10 cellular contexts compared by ENCODE assay signal in the genomic region with DNA sequence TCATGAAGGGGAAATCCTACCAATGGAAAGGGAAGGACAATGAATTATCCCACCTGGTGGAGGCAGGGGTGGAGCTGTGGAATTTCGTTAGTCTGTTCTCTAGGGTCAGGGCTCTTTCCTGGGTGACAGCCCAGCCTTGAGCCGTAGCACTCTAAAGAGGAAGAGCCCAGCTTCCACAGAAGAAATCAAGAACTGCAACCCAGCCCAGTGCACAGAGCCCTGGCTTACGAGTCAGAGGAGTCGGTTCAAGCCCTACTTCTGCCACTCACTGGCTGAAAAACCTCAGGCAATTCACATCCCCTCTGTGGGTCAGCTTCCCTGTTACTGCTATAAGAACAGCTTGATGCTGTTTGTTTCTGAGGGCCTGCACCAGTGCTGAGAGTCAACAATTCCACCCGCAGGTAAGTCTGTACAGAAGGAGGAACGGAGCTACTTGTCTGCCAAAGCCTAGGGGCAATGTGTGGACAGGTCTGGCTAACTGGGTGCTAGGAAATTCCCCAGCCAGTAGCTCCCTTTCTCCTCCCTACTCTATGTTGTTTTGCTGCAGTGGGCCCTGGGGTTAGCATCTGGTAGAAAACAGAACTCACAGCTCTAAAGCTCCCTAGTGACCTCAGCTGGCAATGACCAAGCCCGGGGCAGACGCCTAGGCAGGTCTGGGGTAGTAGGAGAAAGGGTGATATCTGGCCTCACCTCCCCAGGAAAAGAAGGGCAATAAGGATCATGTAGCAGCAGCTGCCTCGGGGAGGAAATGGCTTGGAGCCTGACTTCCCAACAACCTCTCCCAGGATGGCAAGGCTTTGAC. TPM values are rescaled to one million over a fixed set of nuclear protein-coding genes. Genes with fewer than 3 reads are reported as not detected.
DNase-seq lines count a peak whose midpoint lies in the region; ATAC-seq and TF ChIP-seq lines count a peak whose summit lies in the region.
"Had no signal": no experiment of that assay in that cellular context is flagged by ENCODE, and none has a peak within 500 bp of the region (broad histone marks: within the 10 kb centered on the region; RNA-seq: fewer than 3 reads in every experiment).

No MANE protein-coding gene starts in this region.

- H3K4me3 ChIP-seq in cardiac muscle cell (no peak overlapping the region), astrocyte of the spinal cord (ENCODE audit: low read depth, low read length) (no peak overlapping the region), urinary bladder (ENCODE audit: low read depth, low read length) (no peak overlapping the region)

- no peaks in the 10 kb centered on the region for H3K27me3 Mint-ChIP-seq in activated CD8-positive, alpha-beta T cell treated with anti-CD3 and anti-CD28 coated beads for 36 hours
- H3K27me3 Mint-ChIP-seq: CD4-positive, CD25-positive, alpha-beta regulatory T cell; memory B cell had no signal

- intact Hi-C loops in Right ventricle myocardium inferior (cut with DNase I) (no loop called here), posterior vena cava (cut with DNase I) (no loop called here)
- intact Hi-C loops in activated CD8-positive, alpha-beta T cell treated with anti-CD3 and anti-CD28 coated beads for 36 hours (cut with micrococcal nuclease) = no loop called here

- H3K27ac ChIP-seq in cardiac muscle cell = peak overlapping the region; percentile 49
- H3K27ac ChIP-seq in urinary bladder (ENCODE audit: low read depth) = peak overlapping the region; percentile 13

- CTCF ChIA-PET in activated CD8-positive, alpha-beta T cell treated with anti-CD3 and anti-CD28 coated beads for 36 hours (lab: Charles Lee) = interaction anchor here (0.6 to 3.0 kb wide), 7 partner anchors 14 to 131 kb away, joined by 3 to 23 read pairs (median 3); no protein-coding TSS in a partner anchor

- no peaks in the 10 kb centered on the region for H3K27me3 ChIP-seq in cardiac muscle cell

- ATAC-seq in Right ventricle myocardium inferior (no peak), left lobe of liver (peak; percentile 7)
- no peak for ATAC-seq in activated CD8-positive, alpha-beta T cell treated with anti-CD3 and anti-CD28 coated beads for 36 hours

- no peak overlapping the region for H3K4me3 Mint-ChIP-seq in activated CD8-positive, alpha-beta T cell treated with anti-CD3 and anti-CD28 coated beads for 36 hours
- H3K4me3 Mint-ChIP-seq: memory B cell had no signal

- TF ChIP-seq CTCF in cardiac muscle cell (IDR thresholded peaks at IDR 0.05; ENCODE audit: low read depth, low read length) (no peak), astrocyte of the spinal cord (IDR thresholded peaks at IDR 0.05; ENCODE audit: low read depth, low read length) (no peak)
- no peak for TF ChIP-seq CTCF in activated CD8-positive, alpha-beta T cell treated with anti-CD3 and anti-CD28 coated beads for 36 hours (IDR thresholded peaks at IDR 0.05)

- H3K4me1 ChIP-seq in cardiac muscle cell (ENCODE audit: low read depth) (peaks cover 16% of the 10 kb centered on the region), urinary bladder (ENCODE audit: insufficient read depth) (no peaks in the 10 kb centered on the region)

- POLR2A ChIA-PET in activated CD8-positive, alpha-beta T cell treated with anti-CD3 and anti-CD28 coated beads for 36 hours (lab: Charles Lee) = interaction anchor here (0.8 to 1.4 kb wide), 2 partner anchors 8 to 16 kb away, joined by 3 to 5 read pairs; no protein-coding TSS in a partner anchor

- in situ Hi-C loops in astrocyte of the spinal cord (cut with HindIII; ENCODE audit: low sequenced_read_pairs) = no loop called here

- no peaks in the 10 kb centered on the region for H3K9me3 Mint-ChIP-seq in activated CD8-positive, alpha-beta T cell treated with anti-CD3 and anti-CD28 coated beads for 36 hours
- H3K9me3 Mint-ChIP-seq: CD4-positive, CD25-positive, alpha-beta regulatory T cell; memory B cell had no signal

- peak in 1 of 2 donors; percentile 50 for DNase-seq in cardiac muscle cell (ENCODE audit: low read depth in 1 of 2, low spot score in 1 of 2)
- DNase-seq in Right ventricle myocardium inferior (ENCODE audit: missing footprints) = no peak
- DNase-seq in astrocyte of the spinal cord (ENCODE audit: low read depth, low spot score) = peak; percentile 45
- DNase-seq in left lobe of liver (ENCODE audit: low spot score) = no peak
- DNase-seq in activated CD8-positive, alpha-beta T cell treated with anti-CD3 and anti-CD28 coated beads for 36 hours = no peak
- no peak for DNase-seq in posterior vena cava (ENCODE audit: low spot score)
- DNase-seq in amniotic stem cell (lab: John Stamatoyannopoulos, UW) = no peak
- DNase-seq: CD4-positive, CD25-positive, alpha-beta regulatory T cell had no signal

- no peak overlapping the region for H3K27ac Mint-ChIP-seq in activated CD8-positive, alpha-beta T cell treated with anti-CD3 and anti-CD28 coated beads for 36 hours
- H3K27ac Mint-ChIP-seq: CD4-positive, CD25-positive, alpha-beta regulatory T cell; memory B cell had no signal

- 55% methylated on average over 9 of the region's 9 CpGs for WGBS in urinary bladder

- H3K36me3 ChIP-seq in cardiac muscle cell (no peaks in the 10 kb centered on the region), urinary bladder (ENCODE audit: insufficient read depth) (no peaks in the 10 kb centered on the region)

- H3K9me3 ChIP-seq in cardiac muscle cell (ENCODE audit: low read depth) = no peaks in the 10 kb centered on the region

- H3K4me1 Mint-ChIP-seq in activated CD8-positive, alpha-beta T cell treated with anti-CD3 and anti-CD28 coated beads for 36 hours (ENCODE audit: low read depth) = peaks cover 22% of the 10 kb centered on the region

- no peaks in the 10 kb centered on the region for H3K36me3 Mint-ChIP-seq in activated CD8-positive, alpha-beta T cell treated with anti-CD3 and anti-CD28 coated beads for 36 hours (ENCODE audit: low read depth)
- H3K36me3 Mint-ChIP-seq: CD4-positive, CD25-positive, alpha-beta regulatory T cell; memory B cell had no signal

RNA-seq across cellular contexts. Expression of a gene that starts 3.3 kb away (rescaled TPM):
- total RNA-seq in cardiac muscle cell = 8.7 and 19.0 TPM in 2 replicates
- polyA plus RNA-seq in cardiac muscle cell = 12.9 and 15.8 TPM in 2 replicates
- 8.7 TPM for total RNA-seq in Right ventricle myocardium inferior
- total RNA-seq in left lobe of liver = 26.4 TPM
- total RNA-seq in urinary bladder = 7.5 TPM
- 21.2 TPM for polyA plus RNA-seq in urinary bladder
- 1 to 10 TPM; 2.5 to 3.0 TPM for total RNA-seq in activated CD8-positive, alpha-beta T cell treated with anti-CD3 and anti-CD28 coated beads for 36 hours
- total RNA-seq in posterior vena cava = 10 to 100 TPM; 15.0 to 17.6 TPM

RNA-seq across cellular contexts. Expression of a gene that starts 29.8 kb away (rescaled TPM):
- total RNA-seq in cardiac muscle cell (35.2 and 38.3 TPM in 2 replicates), Right ventricle myocardium inferior (8.9 TPM), left lobe of liver (2.0 TPM), urinary bladder (34.0 TPM), posterior vena cava (10 to 100 TPM; 87.5 to 96.8 TPM)
- polyA plus RNA-seq in cardiac muscle cell (41.7 and 55.5 TPM in 2 replicates), urinary bladder (66.6 TPM)
- total RNA-seq in activated CD8-positive, alpha-beta T cell treated with anti-CD3 and anti-CD28 coated beads for 36 hours = 1 to 10 TPM; 2.3 to 2.9 TPM
- polyA plus RNA-seq: CD4-positive, CD25-positive, alpha-beta regulatory T cell had no signal

RNA-seq across cellular contexts. Expression of a gene that starts 43.3 kb away (rescaled TPM):
- total RNA-seq in cardiac muscle cell (19.7 and 24.9 TPM in 2 replicates), Right ventricle myocardium inferior (11.0 TPM), left lobe of liver (5.6 TPM), urinary bladder (7.4 TPM), posterior vena cava (10 to 100 TPM; 13.8 to 15.9 TPM)
- polyA plus RNA-seq in cardiac muscle cell (15.8 and 20.1 TPM in 2 replicates), urinary bladder (11.7 TPM)
- 1 to 10 TPM; 8.4 to 8.5 TPM for total RNA-seq in activated CD8-positive, alpha-beta T cell treated with anti-CD3 and anti-CD28 coated beads for 36 hours

RNA-seq across cellular contexts. Expression of a gene that starts 50.5 kb away (rescaled TPM):
- total RNA-seq in cardiac muscle cell = 16.8 and 18.7 TPM in 2 replicates
- polyA plus RNA-seq in cardiac muscle cell = 48.1 and 61.4 TPM in 2 replicates
- total RNA-seq in Right ventricle myocardium inferior = 8.0 TPM
- 0.81 TPM for total RNA-seq in left lobe of liver
- 5.9 TPM for total RNA-seq in urinary bladder
- polyA plus RNA-seq in urinary bladder = 7.6 TPM
- 1 to 10 TPM; 3.2 to 3.9 TPM for total RNA-seq in activated CD8-positive, alpha-beta T cell treated with anti-CD3 and anti-CD28 coated beads for 36 hours
- 1 to 10 TPM; 3.4 to 6.5 TPM for total RNA-seq in posterior vena cava

RNA-seq across cellular contexts. Expression of a gene that starts 53.2 kb away (rescaled TPM):
- 39.1 and 59.8 TPM in 2 replicates for total RNA-seq in cardiac muscle cell
- 50.7 and 52.8 TPM in 2 replicates for polyA plus RNA-seq in cardiac muscle cell
- 11.7 TPM for total RNA-seq in Right ventricle myocardium inferior
- total RNA-seq in left lobe of liver = 10.7 TPM
- 13.5 TPM for total RNA-seq in urinary bladder
- 17.0 TPM for polyA plus RNA-seq in urinary bladder
- total RNA-seq in activated CD8-positive, alpha-beta T cell treated with anti-CD3 and anti-CD28 coated beads for 36 hours = 10 to 100 TPM; 18.1 to 20.1 TPM
- 10 to 100 TPM; 15.8 to 16.0 TPM for total RNA-seq in posterior vena cava
